9 cellular contexts compared by ENCODE assay signal in genomic region chr4:155972098-155972497, GRCh38. TPM values are rescaled to one million over a fixed set of nuclear protein-coding genes. Genes with fewer than 3 reads are reported as not detected.
DNase-seq lines count a peak whose midpoint lies in the region; ATAC-seq lines count a peak whose summit lies in the region.
"Had no signal": no experiment of that assay in that cellular context is flagged by ENCODE, and none has a peak within 500 bp of the region (broad histone marks: within the 10 kb centered on the region; RNA-seq: fewer than 3 reads in every experiment).

No MANE protein-coding gene starts in this region.

- H3K4me3 Mint-ChIP-seq in activated CD4-positive, alpha-beta T cell treated with anti-CD3 and anti-CD28 coated beads, Interleukin-2, amount 10 ng/mL, durations not matched to agents 24 days and 14 days, result no peak overlapping the region
- H3K4me3 Mint-ChIP-seq: activated naive CD8-positive, alpha-beta T cell had no signal

- intact Hi-C loops in Right ventricle myocardium inferior (cut with DNase I) (no loop called here), cardiac septum (cut with DNase I) (no loop called here)
- intact Hi-C loops in activated CD4-positive, alpha-beta T cell treated with anti-CD3 and anti-CD28 coated beads, Interleukin-2, amount 10 ng/mL, durations not matched to agents 24 days and 14 days (cut with micrococcal nuclease), result no loop called here

- H3K36me3 Mint-ChIP-seq in activated CD4-positive, alpha-beta T cell treated with anti-CD3 and anti-CD28 coated beads, Interleukin-2, amount 10 ng/mL, durations not matched to agents 24 days and 14 days (ENCODE audit: low read depth), result no peaks in the 10 kb centered on the region
- H3K36me3 Mint-ChIP-seq: activated naive CD8-positive, alpha-beta T cell had no signal

- no peak overlapping the region for H3K27ac Mint-ChIP-seq in activated CD4-positive, alpha-beta T cell treated with anti-CD3 and anti-CD28 coated beads, Interleukin-2, amount 10 ng/mL, durations not matched to agents 24 days and 14 days
- H3K27ac Mint-ChIP-seq: activated naive CD8-positive, alpha-beta T cell had no signal

- H3K27me3 Mint-ChIP-seq in activated CD4-positive, alpha-beta T cell treated with anti-CD3 and anti-CD28 coated beads, Interleukin-2, amount 10 ng/mL, durations not matched to agents 24 days and 14 days, result no peaks in the 10 kb centered on the region

- ATAC-seq in Right ventricle myocardium inferior (peak; percentile 48), HG03342 (IDR thresholded peaks at IDR 0.05; ENCODE audit: unreplicated experiment) (peak; percentile 47)

- H3K4me1 Mint-ChIP-seq in activated CD4-positive, alpha-beta T cell treated with anti-CD3 and anti-CD28 coated beads, Interleukin-2, amount 10 ng/mL, durations not matched to agents 24 days and 14 days, result no peaks in the 10 kb centered on the region

- no peaks in the 10 kb centered on the region for H3K9me3 Mint-ChIP-seq in activated CD4-positive, alpha-beta T cell treated with anti-CD3 and anti-CD28 coated beads, Interleukin-2, amount 10 ng/mL, durations not matched to agents 24 days and 14 days

- DNase-seq in Right ventricle myocardium inferior (ENCODE audit: missing footprints) (peak; percentile 44), cardiac septum (ENCODE audit: low spot score) (no peak), astrocyte of the hippocampus (ENCODE audit: low read depth, low spot score) (peak; percentile 24), pons (ENCODE audit: low spot score) (peak; percentile 40), NCI-H1436 (lab: John Stamatoyannopoulos, UW) (no peak)
- DNase-seq in stimulated activated CD4-positive, alpha-beta T cell treated with anti-CD3 and anti-CD28 coated beads, Interleukin-1b, Interleukin-23, amount 100 ng/mL, for 48 hours, result no peak
- no peak for DNase-seq in activated CD4-positive, alpha-beta T cell treated with anti-CD3 and anti-CD28 coated beads, Interleukin-2, amount 10 ng/mL, durations not matched to agents 24 days and 14 days

RNA-seq across cellular contexts. Expression of gene CTSO, which starts 18.4 kb away (rescaled TPM):
- 7.4 TPM for total RNA-seq in Right ventricle myocardium inferior
- 9.0 TPM for total RNA-seq in cardiac septum
- total RNA-seq in activated CD4-positive, alpha-beta T cell treated with anti-CD3 and anti-CD28 coated beads, Interleukin-2, amount 10 ng/mL, durations not matched to agents 24 days and 14 days, result 0.93 and 1.1 TPM in 2 replicates

Comparison
In these comparisons a context has a peak if more than half of its experiments do, and no peak if none do; other contexts are left out.
1. DNase-seq: peak in Right ventricle myocardium inferior (single experiment), astrocyte of the hippocampus (single experiment) and pons (single experiment); none in cardiac septum (single experiment), NCI-H1436 (single experiment), stimulated activated CD4-positive, alpha-beta T cell treated with anti-CD3 and anti-CD28 coated beads, Interleukin-1b, Interleukin-23, amount 100 ng/mL, for 48 hours (single experiment) and activated CD4-positive, alpha-beta T cell treated with anti-CD3 and anti-CD28 coated beads, Interleukin-2, amount 10 ng/mL, durations not matched to agents 24 days and 14 days (single experiment).